In genomic region chr9:131084661-131085369, GRCh38 we compare ENCODE assay signal across 32 cellular contexts.
"Had no signal": no experiment of that assay in that cellular context is flagged by ENCODE, and none has a peak within 500 bp of the region (broad histone marks: within the 10 kb centered on the region; RNA-seq: fewer than 3 reads in every experiment).

No MANE protein-coding gene starts in this region.

- H3K27ac ChIP-seq: SJCRH30, SK-N-MC had no signal

- H3K27ac Mint-ChIP-seq: activated CD4-positive, alpha-beta T cell treated with anti-CD3 and anti-CD28 coated beads for 36 hours; activated CD4-positive, alpha-beta T cell treated with anti-CD3 and anti-CD28 coated beads, Interleukin-2, amount 10 ng/mL, durations not matched to agents 7 days and 5 days; activated CD8-positive, alpha-beta T cell treated with anti-CD3 and anti-CD28 coated beads, Interleukin-2, amount 10 ng/mL, durations not matched to agents 7 days and 5 days; activated naive CD4-positive, alpha-beta T cell treated with anti-CD3 and anti-CD28 coated beads, Interleukin-2, amount 10 ng/mL, durations not matched to agents 7 days and 5 days; activated naive CD8-positive, alpha-beta T cell; activated naive CD8-positive, alpha-beta T cell treated with anti-CD3 and anti-CD28 coated beads, Interleukin-2, amount 50 U/mL, for 24 hours; activated T-helper 1 cell treated with anti-CD3 and anti-CD28 coated beads, Interleukin-12 subunit alpha, Interleukin-12 subunit beta, Interleukin-2, Interleukin-4 antibody, amounts not matched to agents 30 ng/mL and 10 ng/mL and 1 ng/mL, durations not matched to agents 14 hours and 24 hours and 36 hours; brain had no signal

- H3K9me3 ChIP-seq: SJCRH30 had no signal

- H3K4me3 ChIP-seq: SJCRH30, SK-N-MC had no signal

- H3K36me3 Mint-ChIP-seq: activated naive CD4-positive, alpha-beta T cell treated with anti-CD3 and anti-CD28 coated beads, Interleukin-2, amount 10 ng/mL, durations not matched to agents 7 days and 5 days; activated naive CD8-positive, alpha-beta T cell; brain had no signal

- H3K4me1 Mint-ChIP-seq: activated CD4-positive, alpha-beta T cell treated with anti-CD3 and anti-CD28 coated beads for 36 hours; activated CD4-positive, alpha-beta T cell treated with anti-CD3 and anti-CD28 coated beads, Interleukin-2, amount 10 ng/mL, durations not matched to agents 7 days and 5 days; activated naive CD4-positive, alpha-beta T cell treated with anti-CD3 and anti-CD28 coated beads, Interleukin-2, amount 10 ng/mL, durations not matched to agents 7 days and 5 days; activated naive CD8-positive, alpha-beta T cell treated with anti-CD3 and anti-CD28 coated beads, Interleukin-2, amount 50 U/mL, for 24 hours; brain had no signal

- H3K9me3 Mint-ChIP-seq: activated CD4-positive, alpha-beta T cell treated with anti-CD3 and anti-CD28 coated beads, Interleukin-2, amount 10 ng/mL, durations not matched to agents 7 days and 5 days; activated naive CD4-positive, alpha-beta T cell treated with anti-CD3 and anti-CD28 coated beads, Interleukin-2, amount 10 ng/mL, durations not matched to agents 7 days and 5 days; activated naive CD8-positive, alpha-beta T cell treated with anti-CD3 and anti-CD28 coated beads, Interleukin-2, amount 50 U/mL, for 24 hours; activated T-cell treated with anti-CD3 and anti-CD28 coated beads, Interleukin-2, amount 50 U/mL, for 4 hours; activated T-helper 1 cell treated with anti-CD3 and anti-CD28 coated beads, Interleukin-12 subunit alpha, Interleukin-12 subunit beta, Interleukin-2, Interleukin-4 antibody, amounts not matched to agents 30 ng/mL and 10 ng/mL and 1 ng/mL, durations not matched to agents 14 hours and 24 hours and 36 hours; brain had no signal

- H3K4me1 ChIP-seq: SJCRH30 had no signal

- ATAC-seq: activated CD4-positive, alpha-beta T cell treated with anti-CD3 and anti-CD28 coated beads for 36 hours; activated CD4-positive, CD25-positive, alpha-beta regulatory T cell treated with anti-CD3 and anti-CD28 coated beads, Interleukin-2, amount 50 U/mL, for 24 hours; activated CD8-positive, alpha-beta T cell treated with anti-CD3 and anti-CD28 coated beads, Interleukin-2, amount 10 ng/mL, durations not matched to agents 7 days and 5 days; activated naive CD8-positive, alpha-beta T cell treated with anti-CD3 and anti-CD28 coated beads, Interleukin-2, amount 50 U/mL, for 24 hours; activated T-cell treated with anti-CD3 and anti-CD28 coated beads, Interleukin-2, amount 50 U/mL, for 4 hours; Panc1 had no signal

- FAIRE-seq: bronchial epithelial cell had no signal

- H3K27me3 Mint-ChIP-seq: activated naive CD8-positive, alpha-beta T cell had no signal

- DNase-seq: activated CD4-positive, alpha-beta T cell treated with anti-CD3 and anti-CD28 coated beads for 36 hours; activated CD4-positive, alpha-beta T cell treated with anti-CD3 and anti-CD28 coated beads, Interleukin-2, amount 10 ng/mL, durations not matched to agents 7 days and 5 days; activated CD4-positive, alpha-beta T cell treated with anti-CD3 and anti-CD28 coated beads, Interleukin-2, amount 50 U/mL, for 48 hours; activated CD8-positive, alpha-beta memory T cell treated with anti-CD3 and anti-CD28 coated beads, Interleukin-2, amount 50 U/mL, for 4 hours; activated CD8-positive, alpha-beta T cell treated with anti-CD3 and anti-CD28 coated beads, Interleukin-2, amount 10 ng/mL, durations not matched to agents 7 days and 5 days; activated naive CD4-positive, alpha-beta T cell treated with anti-CD3 and anti-CD28 coated beads, Interleukin-2, amount 10 ng/mL, durations not matched to agents 7 days and 5 days; activated naive CD8-positive, alpha-beta T cell treated with anti-CD3 and anti-CD28 coated beads, Interleukin-2, amount 50 U/mL, for 24 hours; activated T-cell treated with anti-CD3 and anti-CD28 coated beads for 4 hours; activated T-cell treated with anti-CD3 and anti-CD28 coated beads, Interleukin-2, amount 50 U/mL, for 4 hours; anterior cingulate cortex; caudate nucleus; cerebellar nuclear complex; NCI-H1048; NCI-H1105 treated with DMSO at 0.1 percent for 48 hours; NCI-H1436; NCI-H1694; NCI-H1930; NCI-H2081 treated with DMSO at 0.1 percent for 48 hours; NCI-H226; NCI-H446 treated with DMSO at 0.1 percent for 48 hours; NCI-H524; NCI-H69; SHP77; SJCRH30; T1000 had no signal

- H3K36me3 ChIP-seq: SJCRH30 had no signal

- H3K4me3 Mint-ChIP-seq: activated CD4-positive, alpha-beta T cell treated with anti-CD3 and anti-CD28 coated beads for 36 hours; activated CD4-positive, alpha-beta T cell treated with anti-CD3 and anti-CD28 coated beads, Interleukin-2, amount 10 ng/mL, durations not matched to agents 7 days and 5 days; activated CD8-positive, alpha-beta T cell treated with anti-CD3 and anti-CD28 coated beads, Interleukin-2, amount 10 ng/mL, durations not matched to agents 7 days and 5 days; activated naive CD4-positive, alpha-beta T cell treated with anti-CD3 and anti-CD28 coated beads, Interleukin-2, amount 10 ng/mL, durations not matched to agents 7 days and 5 days; activated naive CD8-positive, alpha-beta T cell; activated naive CD8-positive, alpha-beta T cell treated with anti-CD3 and anti-CD28 coated beads, Interleukin-2, amount 50 U/mL, for 24 hours; activated T-cell treated with anti-CD3 and anti-CD28 coated beads, Interleukin-2, amount 50 U/mL, for 4 hours; activated T-helper 1 cell treated with anti-CD3 and anti-CD28 coated beads, Interleukin-12 subunit alpha, Interleukin-12 subunit beta, Interleukin-2, Interleukin-4 antibody, amounts not matched to agents 30 ng/mL and 10 ng/mL and 1 ng/mL, durations not matched to agents 14 hours and 24 hours and 36 hours; brain had no signal
